In the genomic region with DNA sequence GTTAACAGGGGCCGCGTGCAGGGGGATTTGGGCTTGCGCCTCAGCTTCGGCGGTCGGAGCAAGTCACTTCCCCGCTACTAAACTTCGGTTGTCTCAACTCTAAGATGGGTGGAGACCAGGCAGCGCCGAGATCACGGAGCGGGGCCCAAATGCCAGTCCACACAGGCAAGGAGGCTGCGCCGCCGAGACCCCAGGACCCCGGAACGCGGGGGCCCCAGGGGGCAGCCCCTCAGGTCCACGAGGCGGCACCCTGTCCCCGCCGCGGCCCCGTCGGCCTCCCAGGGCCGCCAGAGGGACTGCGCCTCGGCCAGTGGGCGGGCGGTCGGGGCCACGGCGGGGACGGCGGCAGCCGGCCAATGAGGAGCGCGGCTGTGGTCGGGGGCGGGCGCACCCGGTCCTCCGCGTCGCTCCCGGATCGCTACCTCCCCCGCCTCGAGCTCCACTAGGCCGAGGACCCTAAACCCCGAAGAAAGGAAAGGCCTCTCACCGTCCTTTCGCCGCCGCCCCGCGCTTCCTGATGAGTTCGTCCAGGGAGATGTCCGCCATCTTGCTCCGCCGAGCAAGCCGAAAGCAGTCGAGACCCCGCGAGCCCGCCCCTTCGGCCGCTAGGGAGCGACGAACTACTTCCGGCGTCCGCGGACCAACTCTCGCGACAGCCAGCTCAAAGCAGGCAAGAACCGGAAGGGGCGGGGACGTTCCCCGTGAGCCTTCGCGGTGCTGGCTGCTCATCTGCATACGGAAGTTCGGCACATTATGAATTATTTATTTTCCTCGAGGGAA, we compare ENCODE assay signal across 8 cellular contexts. TPM values are rescaled to one million over a fixed set of nuclear protein-coding genes. Genes with fewer than 3 reads are reported as not detected.
DNase-seq lines count a peak whose midpoint lies in the region; TF ChIP-seq lines count a peak whose summit lies in the region.

A gene with protein sequence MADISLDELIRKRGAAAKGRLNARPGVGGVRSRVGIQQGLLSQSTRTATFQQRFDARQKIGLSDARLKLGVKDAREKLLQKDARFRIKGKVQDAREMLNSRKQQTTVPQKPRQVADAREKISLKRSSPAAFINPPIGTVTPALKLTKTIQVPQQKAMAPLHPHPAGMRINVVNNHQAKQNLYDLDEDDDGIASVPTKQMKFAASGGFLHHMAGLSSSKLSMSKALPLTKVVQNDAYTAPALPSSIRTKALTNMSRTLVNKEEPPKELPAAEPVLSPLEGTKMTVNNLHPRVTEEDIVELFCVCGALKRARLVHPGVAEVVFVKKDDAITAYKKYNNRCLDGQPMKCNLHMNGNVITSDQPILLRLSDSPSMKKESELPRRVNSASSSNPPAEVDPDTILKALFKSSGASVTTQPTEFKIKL (minus strand): TSS at position 572 of the 780 bp plus-strand sequence. CDS start 26 bp downstream, at position 546.

- in situ Hi-C loops in HAP-1 (cut with MboI; ENCODE audit: low sequenced_read_pairs): no loop called here

- H3K9me3 ChIP-seq in HAP-1 (no peaks in the 10 kb centered on the region), MG63 (no peaks in the 10 kb centered on the region), neural cell (ENCODE audit: low read length) (no peaks in the 10 kb centered on the region), stomach (no peaks in the 10 kb centered on the region)

- peak; percentile 63 for TF ChIP-seq CTCF in neural cell (IDR thresholded peaks at IDR 0.05; ENCODE audit: poor library complexity, severe bottlenecking)
- TF ChIP-seq CTCF in stomach (IDR thresholded peaks at IDR 0.05): peak in 2 of 7 experiments; percentile 55 to 67

- H3K27ac ChIP-seq in neural cell (ENCODE audit: low read length) (peak within 1 kb of the TSS; percentile 96), stomach (peak within 1 kb of the TSS; percentile 93 to 97 (median 96))

- TF ChIP-seq EP300 in neural cell (conservative IDR thresholded peaks at IDR 0.05; ENCODE audit: poor library complexity, severe bottlenecking) (no peak), stomach (IDR thresholded peaks at IDR 0.05) (no peak)

- H3K4me2 ChIP-seq in neural cell (ENCODE audit: low read length): peak within 1 kb of the TSS; percentile 73

- peaks cover 14% of the 10 kb centered on the region for H3K4me1 ChIP-seq in HAP-1
- H3K4me1 ChIP-seq in stomach: peaks cover 52 to 73% (median 67%) of the 10 kb centered on the region in 4 donors

- peaks cover 46% of the 10 kb centered on the region for H3K36me3 ChIP-seq in HAP-1 (replicated peaks)
- peaks cover 39% of the 10 kb centered on the region for H3K36me3 ChIP-seq in MG63
- no peaks in the 10 kb centered on the region for H3K36me3 ChIP-seq in neural cell (ENCODE audit: insufficient read depth, low read length)
- H3K36me3 ChIP-seq in stomach: peaks cover 7 to 18% (median 9%) of the 10 kb centered on the region in 4 donors

- no peaks in the 10 kb centered on the region for H3K9me2 ChIP-seq in neural cell (ENCODE audit: insufficient read depth, low read length)

- peak within 1 kb of the TSS; percentile 51 for H2AFZ ChIP-seq in neural cell (ENCODE audit: low read depth, low read length)

- H3K27me3 ChIP-seq in HAP-1 (ENCODE audit: low read depth) (no peaks in the 10 kb centered on the region), MG63 (no peaks in the 10 kb centered on the region), neural cell (ENCODE audit: insufficient read depth, low read depth, low read length) (no peaks in the 10 kb centered on the region), stomach (no peaks in the 10 kb centered on the region)

- TF ChIP-seq POLR2A in stomach (IDR thresholded peaks at IDR 0.05): peak in 1 of 4 donors; percentile 9

- DNase-seq in GDM1 (lab: John Stamatoyannopoulos, UW): peak; percentile 97
- peak; percentile 95 to 99 for DNase-seq in HAP-1 (ENCODE audit: low spot score in 2 of 2)
- peak; percentile 97 for DNase-seq in MG63
- peak; percentile 90 for DNase-seq in SHP77 treated with DMSO at 0.1 percent for 48 hours (lab: John Stamatoyannopoulos, UW)
- DNase-seq in activated effector memory CD4-positive, alpha-beta T cell treated with anti-CD3 and anti-CD28 coated beads, Interleukin-2, amount 50 U/mL, for 16 hours: peak; percentile 100
- peak; percentile 99 for DNase-seq in fibroblast of the conjunctiva (ENCODE audit: low read depth)
- DNase-seq in stomach: peak; percentile 99

- 0 to 1% (median 1%) methylated on average over 25 to 85 of the region's 85 CpGs for WGBS in stomach, 5 donors

- peaks cover 4% of the 10 kb centered on the region for H3F3A ChIP-seq in neural cell (ENCODE audit: insufficient read depth, low read length, poor library complexity, severe bottlenecking)

- H4K20me1 ChIP-seq in neural cell (ENCODE audit: insufficient read depth): peaks cover 3% of the 10 kb centered on the region

- peak within 1 kb of the TSS; percentile 89 for H3K9ac ChIP-seq in neural cell (ENCODE audit: low read length)

- no peak for TF ChIP-seq RAD21 in neural cell (conservative IDR thresholded peaks at IDR 0.05)

- H3K4me3 ChIP-seq in HAP-1 (peak within 1 kb of the TSS; percentile 83), MG63 (peak within 1 kb of the TSS; percentile 71), neural cell (ENCODE audit: low read length) (peak within 1 kb of the TSS; percentile 97), stomach (peak within 1 kb of the TSS; percentile 68 to 82 (median 78))

- intact Hi-C loops in stomach (cut with DNase I; ENCODE audit: low total_unique reads): no loop called here

- H3K79me2 ChIP-seq in neural cell (replicated peaks; ENCODE audit: insufficient read depth, low read length): peaks cover 41% of the 10 kb centered on the region

TF ChIP-seq in neural cell, 6 proteins besides CTCF, POLR2A, EP300 and RAD21:
- TF ChIP-seq TAF1 (IDR thresholded peaks at IDR 0.05; ENCODE audit: low read depth) (no peak), MXI1 (conservative IDR thresholded peaks at IDR 0.05; ENCODE audit: poor library complexity, severe bottlenecking) (peak; percentile 39), SMC3 (conservative IDR thresholded peaks at IDR 0.05; ENCODE audit: poor library complexity) (no peak), POLR2AphosphoS5 (IDR thresholded peaks at IDR 0.05) (peak; percentile 72)

RNA-seq across cellular contexts. Expression of the gene that starts here (rescaled TPM):
- 16.3 and 17.7 TPM in 2 replicates for total RNA-seq in MG63 (2014; rRNA removed; shearing (Covaris generic); ENCODE audit: low replicate concordance)
- 56.9 and 63.1 TPM in 2 replicates for polyA plus RNA-seq in neural cell
- polyA minus RNA-seq in neural cell: 50.6 and 52.3 TPM in 2 replicates
- total RNA-seq in stomach: 10 to 100 TPM; 21.6 to 60.8 (median 39.1) TPM
- polyA plus RNA-seq in stomach: 10 to 100 TPM; 30.2 to 36.4 (median 33.3) TPM

Comparison
In these comparisons a context has a peak if more than half of its experiments do, and no peak if none do; other contexts are left out.
1. Peak in every context shown above with its lines: DNase-seq, H3K4me3 ChIP-seq and H3K27ac ChIP-seq.